In genomic region chr11:128462802-128463385, GRCh38 we compare ENCODE assay signal across 9 cellular contexts.
DNase-seq lines count a peak whose midpoint lies in the region; ATAC-seq and TF ChIP-seq lines count a peak whose summit lies in the region.
"Had no signal": no experiment of that assay in that cellular context is flagged by ENCODE, and none has a peak within 500 bp of the region (broad histone marks: within the 10 kb centered on the region; RNA-seq: fewer than 3 reads in every experiment).

No MANE protein-coding gene starts in this region.

- H3K4me1 Mint-ChIP-seq in natural killer cell = peaks cover 84 to 86% of the 10 kb centered on the region in 2 donors

- no peak for TF ChIP-seq CTCF in heart left ventricle (IDR thresholded peaks at IDR 0.05)
- no peak for TF ChIP-seq CTCF in brain microvascular endothelial cell (IDR thresholded peaks at IDR 0.05; ENCODE audit: low read depth, low read length, missing control alignments)
- no peak for TF ChIP-seq CTCF in natural killer cell (IDR thresholded peaks at IDR 0.05)
- TF ChIP-seq CTCF in upper lobe of right lung (IDR thresholded peaks at IDR 0.05) = no peak
- no peak for TF ChIP-seq CTCF in GM13976 (IDR thresholded peaks at IDR 0.05; ENCODE audit: borderline replicate concordance, control extremely low read depth, extremely low read depth, insufficient read depth, missing control alignments)

- H3K27me3 Mint-ChIP-seq in natural killer cell (ENCODE audit: low read depth in 2 of 2) = no peaks in the 10 kb centered on the region

- no peaks in the 10 kb centered on the region for H3K27me3 ChIP-seq in heart left ventricle
- no peaks in the 10 kb centered on the region for H3K27me3 ChIP-seq in brain microvascular endothelial cell (replicated peaks)
- H3K27me3 ChIP-seq in upper lobe of right lung = no peaks in the 10 kb centered on the region

- peak overlapping the region; percentile 47 for H3K4me3 Mint-ChIP-seq in natural killer cell

- H3K4me3 ChIP-seq in heart left ventricle = no peak overlapping the region
- H3K4me3 ChIP-seq in brain microvascular endothelial cell (ENCODE audit: low read depth, low read length) = no peak overlapping the region
- no peak overlapping the region for H3K4me3 ChIP-seq in upper lobe of right lung

- in situ Hi-C loops in brain microvascular endothelial cell (cut with HindIII; ENCODE audit: low pct_ligation_motif_present, low sequenced_read_pairs) = no loop called here
- in situ Hi-C loops in GM13976 (cut with MboI; ENCODE audit: low sequenced_read_pairs, unreplicated experiment) = no loop called here

- intact Hi-C loops in heart left ventricle (cut with DNase I) (loop anchor here in 3 of 10 donors (10.0 kb wide), 4 partner anchors 48 to 168 kb away; no protein-coding TSS in a partner anchor), left ventricle myocardium superior (cut with micrococcal nuclease) (no loop called here), natural killer cell (cut with micrococcal nuclease) (no loop called here), upper lobe of right lung (cut with DNase I) (no loop called here)

- no peak for TF ChIP-seq POLR2A in heart left ventricle (IDR thresholded peaks at IDR 0.05)

- peak overlapping the region in 11 of 12 donors; percentile 27 to 83 (median 66) for H3K27ac ChIP-seq in heart left ventricle
- peak overlapping the region; percentile 97 for H3K27ac ChIP-seq in brain microvascular endothelial cell
- peak overlapping the region; percentile 55 for H3K27ac ChIP-seq in upper lobe of right lung

- peaks cover 0 to 88% (median 57%) of the 10 kb centered on the region in 9 donors for H3K36me3 ChIP-seq in heart left ventricle
- peaks cover 55% of the 10 kb centered on the region for H3K36me3 ChIP-seq in brain microvascular endothelial cell (replicated peaks)
- H3K36me3 ChIP-seq in upper lobe of right lung = peaks cover 50% of the 10 kb centered on the region

- H3K4me1 ChIP-seq in heart left ventricle (peaks cover 11 to 71% (median 53%) of the 10 kb centered on the region in 12 donors), upper lobe of right lung (peaks cover 40% of the 10 kb centered on the region)

- no peak for ATAC-seq in heart left ventricle
- ATAC-seq in left ventricle myocardium superior = no peak
- peak in 2 of 3 donors; percentile 19 to 41 for ATAC-seq in natural killer cell
- ATAC-seq in upper lobe of right lung = no peak
- ATAC-seq in HG02840 (IDR thresholded peaks at IDR 0.05; ENCODE audit: low FRiP score, unreplicated experiment) = no peak

- no peaks in the 10 kb centered on the region for H3K9me3 ChIP-seq in heart left ventricle
- no peaks in the 10 kb centered on the region for H3K9me3 ChIP-seq in upper lobe of right lung

- no peaks in the 10 kb centered on the region for H3K9me3 Mint-ChIP-seq in natural killer cell

- H3K36me3 Mint-ChIP-seq in natural killer cell = peaks cover 39% of the 10 kb centered on the region

- WGBS in heart left ventricle, 4 donors = 56 to 73% (median 60%) methylated on average over 6 of the region's 6 CpGs

- H3K27ac Mint-ChIP-seq in natural killer cell = peak overlapping the region; percentile 98 to 99

- DNase-seq in heart left ventricle = no peak
- DNase-seq in left ventricle myocardium superior = no peak
- no peak for DNase-seq in brain microvascular endothelial cell
- DNase-seq in natural killer cell = no peak
- DNase-seq in upper lobe of right lung = no peak
- no peak for DNase-seq in H4 (ENCODE audit: low spot score)
- no peak for DNase-seq in GM13976 (ENCODE audit: low spot score)
- DNase-seq: NCI-H1436 treated with DMSO at 0.1 percent for 48 hours had no signal

Comparison
In these comparisons a context has a peak if more than half of its experiments do, and no peak if none do; other contexts are left out.
1. ATAC-seq: peak in natural killer cell (2 of 3); none in heart left ventricle (0 of 4), left ventricle myocardium superior (single experiment), upper lobe of right lung (single experiment) and HG02840 (single experiment).
2. Peak in every context shown above with its lines, with median percentiles within 50 percentile points of each other: H3K27ac ChIP-seq.